9 cellular contexts compared by ENCODE assay signal in the genomic region with DNA sequence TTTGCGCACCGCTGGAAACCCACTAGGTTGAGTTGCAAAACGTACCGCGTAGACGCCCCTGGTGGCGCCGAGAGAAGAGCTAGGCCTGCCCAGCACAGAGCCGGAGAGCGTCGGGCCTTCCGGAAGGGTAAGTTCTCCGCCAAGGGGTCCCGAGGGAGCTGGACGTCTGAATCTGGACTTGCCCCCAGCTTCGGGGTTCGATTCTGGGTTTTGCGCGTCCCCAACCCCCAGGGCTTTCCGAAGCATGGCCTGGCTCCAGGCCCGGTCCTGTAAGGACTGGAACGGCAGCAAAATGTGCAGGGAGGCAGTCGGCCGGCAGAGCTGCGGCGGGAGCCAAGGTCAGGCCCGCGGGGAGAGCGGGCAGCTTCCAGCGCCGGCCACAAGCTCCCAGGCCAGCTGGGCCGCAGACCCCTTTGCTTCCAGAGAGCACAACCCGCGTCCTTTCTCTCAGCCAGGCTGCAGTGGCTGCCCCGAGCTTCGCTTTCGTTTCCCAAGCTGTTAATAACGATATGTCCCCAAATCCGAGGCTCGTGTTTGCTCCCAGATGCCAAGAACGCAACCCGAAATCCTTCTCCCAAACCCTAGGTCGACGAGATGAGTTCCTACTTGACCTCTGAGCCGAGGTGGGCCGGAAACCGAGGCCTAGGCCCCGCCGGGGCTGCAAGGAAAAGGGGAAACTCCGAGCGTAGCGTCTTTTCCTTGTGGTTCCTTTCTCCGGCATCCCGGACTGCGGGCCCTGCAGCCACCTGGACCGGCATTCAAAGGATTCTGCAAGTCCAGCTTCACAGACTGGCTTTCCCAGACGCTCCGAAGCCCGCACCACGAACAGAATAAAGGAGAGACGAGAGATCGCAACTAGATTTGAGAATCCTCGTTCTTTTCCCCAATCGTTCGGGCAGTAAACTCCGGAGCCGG. TPM values are rescaled to one million over a fixed set of nuclear protein-coding genes. Genes with fewer than 3 reads are reported as not detected.
A peak's percentile ranks its signal among the peaks of the same experiment; 100 is the strongest.
DNase-seq lines count a peak whose midpoint lies in the region; ATAC-seq, FAIRE-seq and TF ChIP-seq lines count a peak whose summit lies in the region.
"Had no signal": no experiment of that assay in that cellular context is flagged by ENCODE, and none has a peak within 500 bp of the region (broad histone marks: within the 10 kb centered on the region; RNA-seq: fewer than 3 reads in every experiment).

No MANE protein-coding gene starts in this region.

- H3K36me3 Mint-ChIP-seq in WTC11, result no peaks in the 10 kb centered on the region

- CTCF ChIA-PET in BJ (lab: Yijun Ruan, JAX), result interaction anchor here (0.6 to 5.4 kb wide), 5 partner anchors 11 to 242 kb away, joined by 3 to 26 read pairs (median 4); no protein-coding TSS in a partner anchor
- CTCF ChIA-PET in WTC11 (lab: Charles Lee), result interaction anchor here (0.6 to 2.8 kb wide), 9 partner anchors 30 to 429 kb away, joined by 3 to 9 read pairs (median 6); no protein-coding TSS in a partner anchor

- H3K27me3 ChIP-seq in BJ (ENCODE audit: control insufficient read depth, insufficient read depth, low read length) (no peaks in the 10 kb centered on the region), gastroesophageal sphincter (peaks cover 24% of the 10 kb centered on the region), pancreas (peaks cover 0 to 72% (median 14%) of the 10 kb centered on the region in 4 donors)

- no peak for TF ChIP-seq POLR2A in gastroesophageal sphincter (IDR thresholded peaks at IDR 0.05)
- no peak for TF ChIP-seq POLR2A in GM12891 (IDR thresholded peaks at IDR 0.05; ENCODE audit: low read depth, low read length)

- 5 to 50% methylated on average over 4 to 12 of the region's 67 CpGs for WGBS in gastroesophageal sphincter (ENCODE audit: low coverage in 1 of 2), 2 donors
- WGBS in pancreas, 2 donors, result 2 to 4% methylated on average over 66 to 67 of the region's 67 CpGs

- H3K36me3 ChIP-seq in BJ (ENCODE audit: control insufficient read depth, insufficient read depth, low read length) (peaks cover 4% of the 10 kb centered on the region), gastroesophageal sphincter (no peaks in the 10 kb centered on the region), pancreas (no peaks in the 10 kb centered on the region)

- DNase-seq in BJ (ENCODE audit: low read depth), result no peak
- DNase-seq in WTC11 (ENCODE audit: low spot score), result peak; percentile 55
- peak in 3 of 6 donors; percentile 4 to 61 (median 12) for DNase-seq in pancreas
- DNase-seq in GM12891 (ENCODE audit: insufficient read length, low spot score), result no peak
- DNase-seq in NCI-H510A treated with DMSO at 0.1 percent for 48 hours (lab: John Stamatoyannopoulos, UW), result no peak
- DNase-seq in activated CD4-positive, CD25-positive, alpha-beta regulatory T cell (lab: John Stamatoyannopoulos, UW), result no peak
- DNase-seq: DMS79 treated with DMSO at 0.1 percent for 48 hours had no signal

- H3K4me1 ChIP-seq in gastroesophageal sphincter, result peaks cover 0 to 50% (median 0%) of the 10 kb centered on the region in 3 donors
- no peaks in the 10 kb centered on the region for H3K4me1 ChIP-seq in pancreas

- H3K4me3 Mint-ChIP-seq in WTC11, result peak overlapping the region; percentile 61

- FAIRE-seq in pancreas (lab: Jason Lieb, UNC) (no peak), GM12891 (lab: Jason Lieb, UNC) (no peak)

- intact Hi-C loops in pancreas (cut with DNase I), result no loop called here

- no peaks in the 10 kb centered on the region for H3K9me3 ChIP-seq in gastroesophageal sphincter
- H3K9me3 ChIP-seq in pancreas, result no peaks in the 10 kb centered on the region

- no peak overlapping the region for H3K27ac Mint-ChIP-seq in WTC11

- no peak for TF ChIP-seq EP300 in gastroesophageal sphincter (IDR thresholded peaks at IDR 0.05)

- POLR2A ChIA-PET in BJ (lab: Charles Lee) (interaction anchor here (0.6 to 1.0 kb wide), 3 partner anchors 12 to 1961 kb away, joined by 3 to 4 read pairs (median 3); no protein-coding TSS in a partner anchor), WTC11 (lab: Charles Lee) (interaction anchor here (0.6 to 1.2 kb wide), 3 partner anchors 30 to 371 kb away, joined by 3 to 7 read pairs (median 3); no protein-coding TSS in a partner anchor)

- ATAC-seq in WTC11 (peak; percentile 28), gastroesophageal sphincter (peak; percentile 49), pancreas (peak in 3 of 4 donors; percentile 58 to 69 (median 59)), HG02623 (IDR thresholded peaks at IDR 0.05; ENCODE audit: unreplicated experiment) (no peak)

- H3K4me3 ChIP-seq in BJ (ENCODE audit: low read depth, low read length) (peak overlapping the region; percentile 90), gastroesophageal sphincter (peak overlapping the region; percentile 32 to 67), pancreas (peak overlapping the region in 3 of 4 donors; percentile 11 to 50 (median 24))

- H3K9me3 Mint-ChIP-seq in WTC11, result no peaks in the 10 kb centered on the region

- TF ChIP-seq CTCF in BJ (IDR thresholded peaks at IDR 0.05; ENCODE audit: insufficient read depth, low read depth, low read length), result no peak
- no peak for TF ChIP-seq CTCF in WTC11 (IDR thresholded peaks at IDR 0.05)
- TF ChIP-seq CTCF in gastroesophageal sphincter (IDR thresholded peaks at IDR 0.05), result peak in 2 of 4 experiments; percentile 26 to 32
- no peak for TF ChIP-seq CTCF in pancreas (IDR thresholded peaks at IDR 0.05)

- peaks cover 100% of the 10 kb centered on the region for H3K27me3 Mint-ChIP-seq in WTC11 (ENCODE audit: low read depth)

- H3K4me1 Mint-ChIP-seq in WTC11, result peaks cover 87% of the 10 kb centered on the region

- H3K27ac ChIP-seq in gastroesophageal sphincter (peak overlapping the region; percentile 64 to 94 (median 92)), pancreas (no peak overlapping the region)

TF ChIP-seq in WTC11, 78 proteins besides CTCF, POLR2A, EP300 and RAD21:
- TF ChIP-seq PREB (CRISPR knock-in tag; IDR thresholded peaks at IDR 0.05; ENCODE audit: borderline replicate concordance) (no peak), CBFB (CRISPR knock-in tag; IDR thresholded peaks at IDR 0.05; ENCODE audit: low read depth) (no peak), GABPB1 (CRISPR knock-in tag; IDR thresholded peaks at IDR 0.05) (no peak), KAT7 (CRISPR knock-in tag; IDR thresholded peaks at IDR 0.05; ENCODE audit: borderline replicate concordance) (no peak)

TF ChIP-seq in GM12891, 5 proteins besides CTCF, POLR2A, EP300 and RAD21:
- no peak for TF ChIP-seq POU2F2 (IDR thresholded peaks at IDR 0.05; ENCODE audit: low read depth, low read length)
- TF ChIP-seq PAX5 (IDR thresholded peaks at IDR 0.05; ENCODE audit: insufficient read depth, low read length, severe bottlenecking), result no peak
- no peak for TF ChIP-seq TAF1 (IDR thresholded peaks at IDR 0.05; ENCODE audit: low read depth, low read length)
- TF ChIP-seq POLR2AphosphoS5 (IDR thresholded peaks at IDR 0.05; ENCODE audit: low read depth, low read length), result no peak
- no peak for TF ChIP-seq SPI1 (IDR thresholded peaks at IDR 0.05; ENCODE audit: low read depth, low read length)

RNA-seq across cellular contexts. Expression of gene TBX5, which starts 3.2 kb away (rescaled TPM):
- polyA plus RNA-seq in BJ (2011; rRNA removed) (29.1 and 30.8 TPM in 2 replicates), pancreas (under 1 TPM in 1 of 2 donors, not detected in 1; 0.02 TPM)
- 41.4 and 45.3 TPM in 2 replicates for polyA minus RNA-seq in BJ (2011; rRNA and poly(A)+ RNA removed)
- total RNA-seq in WTC11 (2021) (0.21 to 0.33 TPM (median 0.21 TPM) in 3 replicates), gastroesophageal sphincter (10 to 100 TPM in 3 of 4 donors, 1 to 10 TPM in 1; 8.6 to 38.8 (median 28.0) TPM), pancreas (not detected)
- polyA plus RNA-seq in GM12891 (2012; ENCODE audit: low read depth, missing spikeins), result not detected

Comparison
In these comparisons a context has a peak if more than half of its experiments do, and no peak if none do; other contexts are left out.
1. H3K4me3 ChIP-seq: peak in every context shown above with its lines; median percentile 90 in BJ; 50 in gastroesophageal sphincter; 24 in pancreas.
2. H3K27ac ChIP-seq: peak in gastroesophageal sphincter (4 of 4); none in pancreas (0 of 4).